8 cellular contexts compared by ENCODE assay signal in genomic region chr15:53586815-53587214, GRCh38.
A peak's percentile ranks its signal among the peaks of the same experiment; 100 is the strongest.
DNase-seq lines count a peak whose midpoint lies in the region; ATAC-seq and TF ChIP-seq lines count a peak whose summit lies in the region.

No MANE protein-coding gene starts in this region.

- TF ChIP-seq CTCF in 22Rv1 (IDR thresholded peaks at IDR 0.05) (peak; percentile 77), GM12872 (IDR thresholded peaks at IDR 0.05; ENCODE audit: insufficient read depth, low read depth, low read length) (peak; percentile 75)

- DNase-seq in SHP77 treated with DMSO at 0.1 percent for 48 hours (lab: John Stamatoyannopoulos, UW) = peak; percentile 12
- peak; percentile 52 for DNase-seq in inferior parietal cortex (ENCODE audit: extremely low spot score)
- DNase-seq in NK-92 (lab: John Stamatoyannopoulos, UW; ENCODE audit: unreplicated experiment) = no peak

- peak; percentile 62 for ATAC-seq in HG03175 (IDR thresholded peaks at IDR 0.05; ENCODE audit: unreplicated experiment)
- no peak for ATAC-seq in HG03025 (IDR thresholded peaks at IDR 0.05; ENCODE audit: low FRiP score, unreplicated experiment)
- no peak for ATAC-seq in GM18873 (IDR thresholded peaks at IDR 0.05; ENCODE audit: low FRiP score, unreplicated experiment)

- no peak overlapping the region for H3K27ac ChIP-seq in 22Rv1
